Comparison of ENCODE assay signal across 15 cellular contexts in the genomic region with DNA sequence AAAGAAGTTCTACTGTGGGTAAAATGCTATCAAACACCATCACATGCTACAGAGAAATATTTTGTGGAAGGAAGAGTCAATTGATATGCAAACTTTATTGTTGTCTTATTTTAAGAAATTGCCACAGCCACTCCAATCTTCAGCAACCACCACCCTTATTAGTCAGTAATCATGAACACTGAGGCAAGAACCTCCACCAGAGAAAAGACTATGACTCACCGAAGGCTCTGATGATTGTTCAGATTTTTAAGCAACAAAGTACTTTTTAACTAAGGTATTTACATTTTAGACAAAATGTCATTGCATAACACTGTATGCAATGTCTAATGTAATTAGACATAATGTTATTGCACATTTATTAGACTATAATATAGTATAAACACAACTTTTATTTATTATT. TPM values are rescaled to one million over a fixed set of nuclear protein-coding genes. Genes with fewer than 3 reads are reported as not detected.
DNase-seq lines count a peak whose midpoint lies in the region; ATAC-seq and TF ChIP-seq lines count a peak whose summit lies in the region.
"Had no signal": no experiment of that assay in that cellular context is flagged by ENCODE, and none has a peak within 500 bp of the region (broad histone marks: within the 10 kb centered on the region; RNA-seq: fewer than 3 reads in every experiment).

No MANE protein-coding gene starts in this region.

- peaks cover 21% of the 10 kb centered on the region for H3K36me3 Mint-ChIP-seq in WTC11

- CTCF ChIA-PET in AG04450 (lab: Charles Lee), result interaction anchor here (0.6 kb wide), 1 partner anchor 24 kb away, joined by 4 read pairs; no protein-coding TSS in a partner anchor
- CTCF ChIA-PET in WTC11 (lab: Charles Lee), result no interaction called here

- POLR2A ChIA-PET in AG04450 (lab: Yijun Ruan, JAX) (no interaction called here), WTC11 (lab: Charles Lee) (no interaction called here)

- H3K36me3 ChIP-seq in kidney epithelial cell (ENCODE audit: control insufficient read depth, insufficient read depth, low read length) (no peaks in the 10 kb centered on the region), upper lobe of right lung (no peaks in the 10 kb centered on the region)
- H3K36me3 ChIP-seq: ovary, SJCRH30 had no signal

- H3K27ac Mint-ChIP-seq in WTC11, result no peak overlapping the region

- DNase-seq in AG04450 (ENCODE audit: low read depth, low spot score) (peak; percentile 39), LHCN-M2 (ENCODE audit: low read depth) (peak; percentile 53), cardiac fibroblast (ENCODE audit: low read depth in 2 of 2) (peak; percentile 57 to 87), kidney epithelial cell (ENCODE audit: low read depth) (peak; percentile 28), upper lobe of right lung (no peak), WTC11 (ENCODE audit: low spot score) (no peak)
- DNase-seq in effector CD4-positive, alpha-beta T cell, result no peak
- no peak for DNase-seq in activated CD8-positive, alpha-beta memory T cell treated with anti-CD3 and anti-CD28 coated beads, Interleukin-2, amount 50 U/mL, for 4 hours
- DNase-seq: activated naive CD4-positive, alpha-beta T cell; central memory CD4-positive, alpha-beta T cell; NCI-H1436 treated with DMSO at 0.1 percent for 48 hours; ovary; SJCRH30 had no signal

- H3K27me3 Mint-ChIP-seq in WTC11 (ENCODE audit: low read depth), result no peaks in the 10 kb centered on the region

- H3K27me3 ChIP-seq in AG04450 (ENCODE audit: control insufficient read depth, insufficient read depth, low read length), result no peaks in the 10 kb centered on the region
- H3K27me3 ChIP-seq in kidney epithelial cell (ENCODE audit: control insufficient read depth, insufficient read depth, low read length), result no peaks in the 10 kb centered on the region
- H3K27me3 ChIP-seq in upper lobe of right lung, result no peaks in the 10 kb centered on the region
- H3K27me3 ChIP-seq: BLaER1, ovary, SJCRH30, tibial nerve had no signal

- no peaks in the 10 kb centered on the region for H3K4me1 Mint-ChIP-seq in WTC11

- H3K4me3 ChIP-seq in AG04450 (ENCODE audit: low read depth, low read length) (no peak overlapping the region), cardiac fibroblast (replicated peaks in 1 of 2; ENCODE audit: low read depth in 2 of 2, low read length in 2 of 2) (no peak overlapping the region), kidney epithelial cell (ENCODE audit: low read depth, low read length) (no peak overlapping the region), upper lobe of right lung (no peak overlapping the region)
- H3K4me3 ChIP-seq: BLaER1, ovary, SJCRH30, tibial nerve had no signal

- H3K27ac ChIP-seq in AG04450 (ENCODE audit: low read depth, low read length) (no peak overlapping the region), upper lobe of right lung (no peak overlapping the region)
- H3K27ac ChIP-seq: BLaER1, ovary, SJCRH30, tibial nerve had no signal

- H3K4me1 ChIP-seq in upper lobe of right lung, result no peaks in the 10 kb centered on the region
- H3K4me1 ChIP-seq: BLaER1, SJCRH30, tibial nerve had no signal

- intact Hi-C loops in upper lobe of right lung (cut with DNase I), result no loop called here

- H3K4me3 Mint-ChIP-seq in WTC11, result no peak overlapping the region

- TF ChIP-seq CTCF in AG04450 (IDR thresholded peaks at IDR 0.05; ENCODE audit: low read depth, low read length) (no peak), cardiac fibroblast (IDR thresholded peaks at IDR 0.05; ENCODE audit: low read depth, low read length) (no peak), kidney epithelial cell (IDR thresholded peaks at IDR 0.05; ENCODE audit: insufficient read depth, low read length, poor library complexity, severe bottlenecking) (no peak), upper lobe of right lung (IDR thresholded peaks at IDR 0.05) (no peak), WTC11 (IDR thresholded peaks at IDR 0.05) (no peak)

- ATAC-seq in upper lobe of right lung (no peak), WTC11 (no peak)

- H3K9me3 ChIP-seq in AG04450 (ENCODE audit: control insufficient read depth, insufficient read depth, low read length), result peaks cover 20% of the 10 kb centered on the region
- no peaks in the 10 kb centered on the region for H3K9me3 ChIP-seq in upper lobe of right lung
- H3K9me3 ChIP-seq: ovary had no signal

- peaks cover 37% of the 10 kb centered on the region for H3K9me3 Mint-ChIP-seq in WTC11

TF ChIP-seq in WTC11, 78 proteins besides CTCF, POLR2A, EP300 and RAD21:
- no peak for TF ChIP-seq CREB1 (CRISPR knock-in tag; IDR thresholded peaks at IDR 0.05)
- TF ChIP-seq, protein P1, sequence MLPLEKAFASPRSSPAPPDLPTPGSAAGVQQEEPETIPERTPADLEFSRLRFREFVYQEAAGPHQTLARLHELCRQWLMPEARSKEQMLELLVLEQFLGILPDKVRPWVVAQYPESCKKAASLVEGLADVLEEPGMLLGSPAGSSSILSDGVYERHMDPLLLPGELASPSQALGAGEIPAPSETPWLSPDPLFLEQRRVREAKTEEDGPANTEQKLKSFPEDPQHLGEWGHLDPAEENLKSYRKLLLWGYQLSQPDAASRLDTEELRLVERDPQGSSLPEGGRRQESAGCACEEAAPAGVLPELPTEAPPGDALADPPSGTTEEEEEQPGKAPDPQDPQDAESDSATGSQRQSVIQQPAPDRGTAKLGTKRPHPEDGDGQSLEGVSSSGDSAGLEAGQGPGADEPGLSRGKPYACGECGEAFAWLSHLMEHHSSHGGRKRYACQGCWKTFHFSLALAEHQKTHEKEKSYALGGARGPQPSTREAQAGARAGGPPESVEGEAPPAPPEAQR (CRISPR knock-in tag; IDR thresholded peaks at IDR 0.05), result no peak
- no peak for TF ChIP-seq ZNF396 (CRISPR knock-in tag; IDR thresholded peaks at IDR 0.05; ENCODE audit: borderline replicate concordance)
- TF ChIP-seq ZNF416 (CRISPR knock-in tag; IDR thresholded peaks at IDR 0.05), result no peak
- TF ChIP-seq CBFB (CRISPR knock-in tag; IDR thresholded peaks at IDR 0.05; ENCODE audit: low read depth), result no peak
- TF ChIP-seq GTF2I (CRISPR knock-in tag; conservative IDR thresholded peaks at IDR 0.05), result no peak
- no peak for TF ChIP-seq ETV6 (CRISPR knock-in tag; IDR thresholded peaks at IDR 0.05)
- TF ChIP-seq NFE2L1 (CRISPR knock-in tag; IDR thresholded peaks at IDR 0.05), result no peak
- no peak for TF ChIP-seq SOX15 (CRISPR knock-in tag; IDR thresholded peaks at IDR 0.05)
TF ChIP-seq in WTC11: peak in this region for 0.

RNA-seq across cellular contexts. Expression of a gene that starts 26.2 kb away (rescaled TPM):
- polyA plus RNA-seq in AG04450 (2011; rRNA removed), result 0.40 and 0.45 TPM in 2 replicates
- polyA minus RNA-seq in AG04450 (2011; rRNA and poly(A)+ RNA removed), result 0.32 and 0.35 TPM in 2 replicates
- total RNA-seq in LHCN-M2 (2014; rRNA removed), result 0.26 and 0.69 TPM in 2 replicates
- polyA plus RNA-seq in LHCN-M2 (2012), result 0.84 TPM
- 6.9 and 7.5 TPM in 2 replicates for total RNA-seq in kidney epithelial cell
- 13.0 TPM for total RNA-seq in upper lobe of right lung
- total RNA-seq in WTC11 (2021), result 6.6 to 16.8 TPM (median 7.2 TPM) in 3 replicates
- total RNA-seq: SJCRH30 had no signal

RNA-seq across cellular contexts. Expression of a gene that starts 28.4 kb away (rescaled TPM):
- polyA plus RNA-seq in AG04450 (2011; rRNA removed), result 73.8 and 86.5 TPM in 2 replicates
- 26.2 and 34.1 TPM in 2 replicates for polyA minus RNA-seq in AG04450 (2011; rRNA and poly(A)+ RNA removed)
- 44.4 and 44.5 TPM in 2 replicates for total RNA-seq in LHCN-M2 (2014; rRNA removed)
- polyA plus RNA-seq in LHCN-M2 (2012), result 20.7 TPM
- 15.6 and 25.6 TPM in 2 replicates for total RNA-seq in kidney epithelial cell
- 20.4 TPM for total RNA-seq in upper lobe of right lung
- total RNA-seq in WTC11 (2021), result 20.5 to 29.7 TPM (median 22.2 TPM) in 3 replicates

RNA-seq across cellular contexts. Expression of a gene that starts 53.1 kb away (rescaled TPM):
- polyA plus RNA-seq in AG04450 (2011; rRNA removed), result 28.3 and 30.3 TPM in 2 replicates
- 16.0 and 19.9 TPM in 2 replicates for polyA minus RNA-seq in AG04450 (2011; rRNA and poly(A)+ RNA removed)
- total RNA-seq in LHCN-M2 (2014; rRNA removed) (34.7 and 40.6 TPM in 2 replicates), kidney epithelial cell (34.7 TPM in 2 replicates), upper lobe of right lung (39.2 TPM), WTC11 (2021) (22.7 to 24.2 TPM (median 24.0 TPM) in 3 replicates)
- polyA plus RNA-seq in LHCN-M2 (2012), result 26.9 TPM

Comparison
In these comparisons a context has a peak if more than half of its experiments do, and no peak if none do; other contexts are left out.
1. DNase-seq: peak in AG04450 (single experiment), LHCN-M2 (single experiment), cardiac fibroblast (2 of 2) and kidney epithelial cell (single experiment); none in upper lobe of right lung (single experiment), WTC11 (single experiment), effector CD4-positive, alpha-beta T cell (single experiment) and activated CD8-positive, alpha-beta memory T cell treated with anti-CD3 and anti-CD28 coated beads, Interleukin-2, amount 50 U/mL, for 4 hours (single experiment).